9 cellular contexts compared by ENCODE assay signal in genomic region chr2:85678794-85679672, GRCh38. TPM values are rescaled to one million over a fixed set of nuclear protein-coding genes. Genes with fewer than 3 reads are reported as not detected.
A peak's percentile ranks its signal among the peaks of the same experiment; 100 is the strongest.
DNase-seq lines count a peak whose midpoint lies in the region; ATAC-seq and TF ChIP-seq lines count a peak whose summit lies in the region.
"Had no signal": no experiment of that assay in that cellular context is flagged by ENCODE, and none has a peak within 500 bp of the region (broad histone marks: within the 10 kb centered on the region; RNA-seq: fewer than 3 reads in every experiment).

No MANE protein-coding gene starts in this region.

- H3K4me3 ChIP-seq in cardiac fibroblast (replicated peaks in 1 of 2; ENCODE audit: low read depth in 2 of 2, low read length in 2 of 2) (no peak overlapping the region), kidney epithelial cell (ENCODE audit: low read depth, low read length) (no peak overlapping the region)

- ATAC-seq in HG02798 (IDR thresholded peaks at IDR 0.05; ENCODE audit: poor library complexity, unreplicated experiment) (peak; percentile 86), GM19455 (IDR thresholded peaks at IDR 0.05; ENCODE audit: unreplicated experiment) (no peak)

- H3K36me3 ChIP-seq in kidney epithelial cell (ENCODE audit: control insufficient read depth, insufficient read depth, low read length) = no peaks in the 10 kb centered on the region

- TF ChIP-seq CTCF in cardiac fibroblast (IDR thresholded peaks at IDR 0.05; ENCODE audit: low read depth, low read length) = peak; percentile 99
- peak; percentile 99 for TF ChIP-seq CTCF in kidney epithelial cell (IDR thresholded peaks at IDR 0.05; ENCODE audit: insufficient read depth, low read length, poor library complexity, severe bottlenecking)

- H3K27me3 ChIP-seq in kidney epithelial cell (ENCODE audit: control insufficient read depth, insufficient read depth, low read length) = peaks cover 6% of the 10 kb centered on the region

- DNase-seq in GM03348 (ENCODE audit: low spot score) (peak; percentile 93), NCI-H2171 (lab: John Stamatoyannopoulos, UW) (peak; percentile 76), cardiac fibroblast (ENCODE audit: low read depth in 2 of 2) (peak; percentile 77 to 90), kidney epithelial cell (ENCODE audit: low read depth) (no peak)
- peak; percentile 47 to 69 (median 58) for DNase-seq in activated CD4-positive, CD25-positive, alpha-beta regulatory T cell (lab: John Stamatoyannopoulos, UW)
- peak; percentile 43 to 70 for DNase-seq in stimulated activated CD4-positive, alpha-beta T cell treated with anti-CD3 and anti-CD28 coated beads, Interleukin-15, amount 100 ng/mL, for 48 hours (ENCODE audit: low read depth in 2 of 2)

RNA-seq across cellular contexts. Expression of gene SFTPB, which starts 11.0 kb away (rescaled TPM):
- total RNA-seq in kidney epithelial cell = not detected in 2 replicates
- total RNA-seq: mononuclear cell had no signal

RNA-seq across cellular contexts. Expression of gene GNLY, which starts 15.1 kb away (rescaled TPM):
- total RNA-seq in kidney epithelial cell = not detected in 2 replicates
